In the genomic region with DNA sequence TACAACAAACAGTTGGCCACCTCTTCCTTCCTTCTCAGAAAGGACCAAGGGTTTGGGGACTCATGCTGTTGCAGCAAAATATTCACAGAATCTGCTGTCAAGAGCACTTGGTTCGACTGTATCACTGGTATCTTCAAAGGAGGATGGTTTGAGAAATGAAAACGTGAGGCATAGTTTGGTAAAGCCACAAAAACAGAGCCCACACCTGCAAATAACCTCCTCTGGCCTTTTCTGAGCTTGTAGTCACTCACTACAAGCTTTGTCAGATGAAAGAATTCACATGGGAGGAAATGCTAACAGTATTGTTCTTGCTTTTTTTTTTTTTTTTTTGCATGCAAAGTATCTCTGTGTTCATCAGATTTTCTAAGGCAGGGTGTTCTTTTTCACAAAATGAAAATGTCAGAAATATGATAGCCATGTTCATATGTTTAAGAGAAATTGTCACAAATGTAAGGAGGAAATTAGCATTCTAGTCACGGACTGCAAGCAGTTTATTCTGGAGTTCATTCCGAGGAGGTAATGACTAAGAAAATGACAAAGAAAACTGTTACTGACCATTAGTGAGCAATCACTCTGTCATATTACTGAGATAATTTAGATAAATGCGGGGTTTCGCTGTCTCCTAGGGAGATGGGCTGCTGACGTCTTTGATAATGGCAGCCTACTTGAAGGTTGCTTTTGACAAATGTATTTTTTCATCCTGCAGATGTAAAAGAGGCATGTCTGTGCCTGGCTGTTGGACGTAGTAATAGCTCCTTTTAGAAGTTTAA, we compare ENCODE assay signal across 17 cellular contexts.
DNase-seq lines count a peak whose midpoint lies in the region; ATAC-seq and TF ChIP-seq lines count a peak whose summit lies in the region.
"Had no signal": no experiment of that assay in that cellular context is flagged by ENCODE, and none has a peak within 500 bp of the region (broad histone marks: within the 10 kb centered on the region; RNA-seq: fewer than 3 reads in every experiment).

No MANE protein-coding gene starts in this region.

- DNase-seq in NCI-H69 (lab: John Stamatoyannopoulos, UW) (peak; percentile 94), astrocyte of the hippocampus (ENCODE audit: low read depth, low spot score) (peak; percentile 86), retina (peak; percentile 26), NCI-H526 (lab: John Stamatoyannopoulos, UW) (no peak)
- DNase-seq: activated CD4-positive, alpha-beta T cell treated with anti-CD3 and anti-CD28 coated beads, Interleukin-2, amount 50 U/mL, for 48 hours; BE2C; glutamatergic neuron; GOT3; naive thymus-derived CD4-positive, alpha-beta T cell; NCI-H345; small intestine; thyroid gland had no signal

- no peaks in the 10 kb centered on the region for H4K20me1 ChIP-seq in KMS-11 (ENCODE audit: insufficient read depth)

- H3K36me3 ChIP-seq in KMS-11 (ENCODE audit: insufficient read depth): no peaks in the 10 kb centered on the region
- H3K36me3 ChIP-seq: BE2C, cardiac muscle cell, thyroid gland had no signal

- no peaks in the 10 kb centered on the region for H3K27me3 ChIP-seq in KMS-11 (ENCODE audit: insufficient read depth, low read depth)
- H3K27me3 ChIP-seq: BE2C, cardiac muscle cell, thyroid gland had no signal

- H3K4me1 ChIP-seq in KMS-11 (ENCODE audit: low read depth, poor library complexity, severe bottlenecking): peaks cover 26% of the 10 kb centered on the region
- H3K4me1 ChIP-seq: BE2C, thyroid gland had no signal

- H3K4me3 ChIP-seq in KMS-11 (IDR thresholded peaks at IDR 0.05; ENCODE audit: insufficient read depth, low read depth, low read length): no peak overlapping the region
- H3K4me3 ChIP-seq: cardiac muscle cell, SK-N-MC, thyroid gland had no signal

- no peak for ATAC-seq in GM21723 (IDR thresholded peaks at IDR 0.05; ENCODE audit: unreplicated experiment)
- ATAC-seq in GM18858 (IDR thresholded peaks at IDR 0.05; ENCODE audit: unreplicated experiment): no peak
- ATAC-seq: naive thymus-derived CD4-positive, alpha-beta T cell had no signal

- H3K9ac ChIP-seq in KMS-11: no peak overlapping the region

- H3K27ac ChIP-seq in KMS-11: peak overlapping the region; percentile 48
- H3K27ac ChIP-seq: cardiac muscle cell, SK-N-MC, thyroid gland had no signal

- H3K79me2 ChIP-seq in KMS-11 (ENCODE audit: insufficient read depth, low read depth): no peaks in the 10 kb centered on the region

- H3K4me2 ChIP-seq in KMS-11: peak overlapping the region; percentile 19; the same call in 1 of the 2 replicates

- H2AFZ ChIP-seq in KMS-11 (ENCODE audit: low read depth): peak overlapping the region; percentile 37; the same call in 1 of the 2 replicates

- TF ChIP-seq CTCF in KMS-11 (conservative IDR thresholded peaks at IDR 0.05; ENCODE audit: low read depth, low read length): no peak

Comparison
In these comparisons a context has a peak if more than half of its experiments do, and no peak if none do; other contexts are left out.
1. DNase-seq: peak in NCI-H69 (single experiment), astrocyte of the hippocampus (single experiment) and retina (single experiment); none in NCI-H526 (0 of 2).